Comparison of ENCODE assay signal across 1 cellular context in the genomic region with DNA sequence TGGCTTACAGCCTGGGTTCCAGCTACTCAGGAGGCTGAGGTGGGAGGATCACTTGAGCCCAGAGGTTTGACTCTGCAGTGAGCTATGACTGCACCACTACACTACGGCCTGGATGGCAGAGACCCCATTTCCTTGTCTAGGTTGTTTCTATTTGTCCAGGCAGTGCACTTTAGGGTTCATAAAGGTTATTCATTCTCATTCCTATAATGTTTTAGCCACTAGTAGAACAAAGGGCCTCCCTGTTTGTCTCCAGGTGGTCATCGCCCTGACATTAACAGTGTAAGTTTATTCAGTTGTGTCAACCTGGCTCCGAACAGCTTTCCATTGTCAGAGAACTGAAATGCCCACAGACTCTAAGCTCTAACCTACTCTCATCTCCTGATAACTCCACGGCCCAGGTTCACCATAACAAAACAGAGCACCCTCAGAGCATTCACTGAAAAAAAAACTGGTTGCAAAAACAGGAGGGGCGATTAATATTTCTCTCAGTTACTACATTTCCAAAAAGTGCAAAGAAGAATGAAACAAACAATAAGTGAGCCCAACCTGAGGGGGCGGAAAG.
TF ChIP-seq lines count a peak whose summit lies in the region.

No MANE protein-coding gene starts in this region.

TF ChIP-seq in HepG2, 621 proteins besides CTCF, POLR2A, EP300 and RAD21 (continued from another document and continues in another):
- TF ChIP-seq KAT8 (CRISPR knock-in tag; IDR thresholded peaks at IDR 0.05) (peak; percentile 12; the same call in 1 of the 2 replicates), ZBTB49 (CRISPR knock-in tag; IDR thresholded peaks at IDR 0.05; ENCODE audit: borderline replicate concordance) (no peak), JUN (CRISPR knock-in tag; IDR thresholded peaks at IDR 0.05) (no peak), ZNF282 (IDR thresholded peaks at IDR 0.05; ENCODE audit: partially characterized antibody) (no peak), ZC3H13 (CRISPR knock-in tag; IDR thresholded peaks at IDR 0.05) (no peak), PITX1 (CRISPR knock-in tag; IDR thresholded peaks at IDR 0.05) (peak; percentile 79), TAF15 (IDR thresholded peaks at IDR 0.05; ENCODE audit: low read depth, low read length, poor library complexity, severe bottlenecking) (no peak), SAP130 (CRISPR knock-in tag; IDR thresholded peaks at IDR 0.05; ENCODE audit: low read depth) (peak; percentile 38; the same call in 1 of the 2 replicates), ZNF430 (CRISPR knock-in tag; IDR thresholded peaks at IDR 0.05) (peak; percentile 34; the same call in 1 of the 2 replicates), ZFP36 (IDR thresholded peaks at IDR 0.05; ENCODE audit: borderline replicate concordance, low read depth, low read length, partially characterized antibody) (no peak), RCOR2 (CRISPR knock-in tag; IDR thresholded peaks at IDR 0.05) (peak; percentile 95), CERS6 (CRISPR knock-in tag; IDR thresholded peaks at IDR 0.05) (no peak), ZNF207 (IDR thresholded peaks at IDR 0.05; ENCODE audit: borderline replicate concordance) (no peak), HINFP (CRISPR knock-in tag; IDR thresholded peaks at IDR 0.05; ENCODE audit: low read depth) (no peak), ZNF629 (CRISPR knock-in tag; conservative IDR thresholded peaks at IDR 0.05) (no peak; the same call in 1 of the 2 replicates), JUND (CRISPR knock-in tag; IDR thresholded peaks at IDR 0.05) (no peak), NCOR1 (IDR thresholded peaks at IDR 0.05; ENCODE audit: borderline replicate concordance, low read length) (peak; percentile 27; the same call in 1 of the 2 replicates), HMG20B (CRISPR knock-in tag; conservative IDR thresholded peaks at IDR 0.05) (0 out of 2 replicates have a peak, but pooled peaks have one; percentile 14), RNF219 (CRISPR knock-in tag; IDR thresholded peaks at IDR 0.05) (no peak), ZFP41 (CRISPR knock-in tag; IDR thresholded peaks at IDR 0.05; ENCODE audit: borderline replicate concordance) (no peak), CENPX (CRISPR knock-in tag; IDR thresholded peaks at IDR 0.05) (no peak), CREB3 (CRISPR knock-in tag; IDR thresholded peaks at IDR 0.05) (no peak), HCFC1 (IDR thresholded peaks at IDR 0.05; ENCODE audit: low read depth, low read length) (no peak), ZNF121 (CRISPR knock-in tag; IDR thresholded peaks at IDR 0.05) (no peak), ZNF547 (CRISPR knock-in tag; IDR thresholded peaks at IDR 0.05) (no peak), AGO2 (optimal IDR thresholded peaks at IDR 0.05; ENCODE audit: low read depth, low read length) (no peak), THAP7 (CRISPR knock-in tag; IDR thresholded peaks at IDR 0.05) (no peak), JUNB (CRISPR knock-in tag; IDR thresholded peaks at IDR 0.05; ENCODE audit: borderline replicate concordance) (no peak; the same call in 1 of the 2 replicates), ZNF460 (CRISPR knock-in tag; IDR thresholded peaks at IDR 0.05; ENCODE audit: borderline replicate concordance) (no peak), SIX1 (CRISPR knock-in tag; IDR thresholded peaks at IDR 0.05; ENCODE audit: borderline replicate concordance) (peak; percentile 38; the same call in 1 of the 2 replicates), CREB1 (IDR thresholded peaks at IDR 0.05) (no peak), CREB1 (CRISPR knock-in tag; IDR thresholded peaks at IDR 0.05) (0 out of 2 replicates have a peak, but pooled peaks have one; percentile 33), ZNF780A (CRISPR knock-in tag; IDR thresholded peaks at IDR 0.05) (no peak), TFDP1 (CRISPR knock-in tag; IDR thresholded peaks at IDR 0.05; ENCODE audit: borderline replicate concordance) (no peak), ZNF672 (CRISPR knock-in tag; IDR thresholded peaks at IDR 0.05) (no peak), ZNF451 (CRISPR knock-in tag; IDR thresholded peaks at IDR 0.05) (no peak), RBM39 (IDR thresholded peaks at IDR 0.05; ENCODE audit: low read depth, low read length, poor library complexity, severe bottlenecking) (no peak), MLXIP (CRISPR knock-in tag; IDR thresholded peaks at IDR 0.05; ENCODE audit: borderline replicate concordance) (no peak), ZNF704 (CRISPR knock-in tag; IDR thresholded peaks at IDR 0.05; ENCODE audit: borderline replicate concordance) (no peak), CC2D1A (CRISPR knock-in tag; IDR thresholded peaks at IDR 0.05) (no peak), GZF1 (CRISPR knock-in tag; IDR thresholded peaks at IDR 0.05) (peak; percentile 59; the same call in 1 of the 2 replicates), ZNF605 (CRISPR knock-in tag; IDR thresholded peaks at IDR 0.05) (peak; percentile 74; the same call in 1 of the 2 replicates), ZFP36L1 (CRISPR knock-in tag; IDR thresholded peaks at IDR 0.05) (no peak), SP4 (CRISPR knock-in tag; IDR thresholded peaks at IDR 0.05) (no peak), SIN3A (IDR thresholded peaks at IDR 0.05; ENCODE audit: borderline replicate concordance, low read depth, low read length) (no peak), CCDC6 (CRISPR knock-in tag; IDR thresholded peaks at IDR 0.05) (no peak), KLF9 (CRISPR knock-in tag; IDR thresholded peaks at IDR 0.05; ENCODE audit: low read depth) (no peak), ADNP (CRISPR knock-in tag; IDR thresholded peaks at IDR 0.05) (peak; percentile 94), ARNTL (CRISPR knock-in tag; IDR thresholded peaks at IDR 0.05) (no peak), U2AF2 (IDR thresholded peaks at IDR 0.05; ENCODE audit: low read depth, low read length) (no peak), ISL2 (CRISPR knock-in tag; IDR thresholded peaks at IDR 0.05) (peak; percentile 92), TBX3 (IDR thresholded peaks at IDR 0.05; ENCODE audit: borderline replicate concordance) (peak; percentile 45; the same call in 1 of the 2 replicates)
- TF ChIP-seq, protein P1, sequence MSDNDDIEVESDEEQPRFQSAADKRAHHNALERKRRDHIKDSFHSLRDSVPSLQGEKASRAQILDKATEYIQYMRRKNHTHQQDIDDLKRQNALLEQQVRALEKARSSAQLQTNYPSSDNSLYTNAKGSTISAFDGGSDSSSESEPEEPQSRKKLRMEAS (IDR thresholded peaks at IDR 0.05), result no peak
- TF ChIP-seq, protein P2, sequence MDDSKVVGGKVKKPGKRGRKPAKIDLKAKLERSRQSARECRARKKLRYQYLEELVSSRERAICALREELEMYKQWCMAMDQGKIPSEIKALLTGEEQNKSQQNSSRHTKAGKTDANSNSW (CRISPR knock-in tag; IDR thresholded peaks at IDR 0.05; ENCODE audit: borderline replicate concordance), result no peak
